ENCODE assay signal across 1 cellular context in the genomic region with DNA sequence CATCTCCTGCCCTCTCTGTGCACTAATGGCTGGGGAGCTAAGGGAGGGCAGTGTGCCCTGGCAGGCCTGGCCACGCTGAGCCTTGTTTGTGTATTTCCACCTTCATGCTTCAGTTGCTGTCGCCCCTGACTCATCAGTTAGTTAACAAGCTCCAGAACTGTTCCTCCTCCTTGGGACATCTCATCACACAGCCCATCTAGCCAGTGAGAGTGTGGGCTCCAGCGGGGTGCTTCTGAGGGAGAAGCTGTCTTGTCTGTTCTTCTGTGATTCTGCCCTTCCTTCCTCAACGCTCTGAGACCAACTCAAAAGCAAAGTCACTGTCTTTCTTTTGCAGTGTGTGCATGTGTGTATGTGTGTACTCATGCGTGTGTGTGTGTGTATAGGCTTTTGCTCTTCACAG.
TF ChIP-seq lines count a peak whose summit lies in the region.

No MANE protein-coding gene starts in this region.

TF ChIP-seq in IMR-90, 13 proteins besides CTCF, POLR2A, EP300 and RAD21 (continued from another document):
- TF ChIP-seq SMC3 (IDR thresholded peaks at IDR 0.05; ENCODE audit: low read depth, low read length): no peak
- TF ChIP-seq, protein P1, sequence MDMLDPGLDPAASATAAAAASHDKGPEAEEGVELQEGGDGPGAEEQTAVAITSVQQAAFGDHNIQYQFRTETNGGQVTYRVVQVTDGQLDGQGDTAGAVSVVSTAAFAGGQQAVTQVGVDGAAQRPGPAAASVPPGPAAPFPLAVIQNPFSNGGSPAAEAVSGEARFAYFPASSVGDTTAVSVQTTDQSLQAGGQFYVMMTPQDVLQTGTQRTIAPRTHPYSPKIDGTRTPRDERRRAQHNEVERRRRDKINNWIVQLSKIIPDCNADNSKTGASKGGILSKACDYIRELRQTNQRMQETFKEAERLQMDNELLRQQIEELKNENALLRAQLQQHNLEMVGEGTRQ (IDR thresholded peaks at IDR 0.05; ENCODE audit: low read depth, low read length): no peak
- TF ChIP-seq BHLHE40 (IDR thresholded peaks at IDR 0.05; ENCODE audit: low read depth, low read length): no peak
- TF ChIP-seq MXI1 (IDR thresholded peaks at IDR 0.05; ENCODE audit: borderline replicate concordance, low read depth, low read length): no peak
- no peak for TF ChIP-seq FOS (IDR thresholded peaks at IDR 0.05; ENCODE audit: low read depth, low read length)
